In genomic region chr2:156476516-156477206, GRCh38 we compare ENCODE assay signal across 8 cellular contexts. TPM values are rescaled to one million over a fixed set of nuclear protein-coding genes. Genes with fewer than 3 reads are reported as not detected.
DNase-seq lines count a peak whose midpoint lies in the region; ATAC-seq and TF ChIP-seq lines count a peak whose summit lies in the region.

No MANE protein-coding gene starts in this region.

- peaks cover 59 to 81% (median 75%) of the 10 kb centered on the region in 3 donors for H3K4me1 Mint-ChIP-seq in CD8-positive, alpha-beta memory T cell
- H3K4me1 Mint-ChIP-seq in central memory CD8-positive, alpha-beta T cell, result peaks cover 42% of the 10 kb centered on the region

- H3K9me3 ChIP-seq in CD8-positive, alpha-beta memory T cell (ENCODE audit: low read length), result no peaks in the 10 kb centered on the region
- H3K9me3 ChIP-seq in subcutaneous abdominal adipose tissue (ENCODE audit: control insufficient read depth in 5 of 5, low read length in 5 of 5) (no peaks in the 10 kb centered on the region), body of pancreas (no peaks in the 10 kb centered on the region)

- no peaks in the 10 kb centered on the region for H3K4me1 ChIP-seq in CD8-positive, alpha-beta memory T cell (ENCODE audit: insufficient read depth, low read length)
- peaks cover 0 to 8% (median 4%) of the 10 kb centered on the region in 5 donors for H3K4me1 ChIP-seq in subcutaneous abdominal adipose tissue (ENCODE audit: control insufficient read depth in 5 of 5, insufficient read depth in 5 of 5, low read length in 5 of 5)
- peaks cover 16% of the 10 kb centered on the region for H3K4me1 ChIP-seq in body of pancreas

- H3K27me3 ChIP-seq in CD8-positive, alpha-beta memory T cell (ENCODE audit: insufficient read depth, low read length, poor library complexity, severe bottlenecking), result no peaks in the 10 kb centered on the region
- H3K27me3 ChIP-seq in subcutaneous abdominal adipose tissue (ENCODE audit: control insufficient read depth in 5 of 5, insufficient read depth in 4 of 5, low read length in 5 of 5) (no peaks in the 10 kb centered on the region), body of pancreas (no peaks in the 10 kb centered on the region)

- intact Hi-C loops in body of pancreas (cut with DNase I), result no loop called here

- no peaks in the 10 kb centered on the region for H3K9me3 Mint-ChIP-seq in CD8-positive, alpha-beta memory T cell
- no peaks in the 10 kb centered on the region for H3K9me3 Mint-ChIP-seq in central memory CD8-positive, alpha-beta T cell

- H3K27me3 Mint-ChIP-seq in CD8-positive, alpha-beta memory T cell, result no peaks in the 10 kb centered on the region
- H3K27me3 Mint-ChIP-seq in central memory CD8-positive, alpha-beta T cell, result no peaks in the 10 kb centered on the region

- H3K27ac ChIP-seq in CD8-positive, alpha-beta memory T cell (ENCODE audit: low read depth, low read length), result no peak overlapping the region
- peak overlapping the region; percentile 6 for H3K27ac ChIP-seq in subcutaneous abdominal adipose tissue (ENCODE audit: low read depth, low read length)
- H3K27ac ChIP-seq in body of pancreas, result peak overlapping the region in 2 of 4 donors; percentile 22 to 24

- H3K27ac Mint-ChIP-seq in CD8-positive, alpha-beta memory T cell, result peak overlapping the region in 7 of 8 donors; percentile 24 to 86 (median 44)
- peak overlapping the region; percentile 21 for H3K27ac Mint-ChIP-seq in central memory CD8-positive, alpha-beta T cell (ENCODE audit: low read depth)

- H3K9ac ChIP-seq in subcutaneous abdominal adipose tissue (ENCODE audit: low read length in 5 of 5), result no peak overlapping the region

- no peak for TF ChIP-seq POLR2A in body of pancreas (IDR thresholded peaks at IDR 0.05)

- POLR2A ChIA-PET in CD8-positive, alpha-beta memory T cell (lab: Charles Lee), result no interaction called here

- DNase-seq in CD8-positive, alpha-beta memory T cell, result no peak
- no peak for DNase-seq in central memory CD8-positive, alpha-beta T cell (ENCODE audit: low spot score in 2 of 2)
- no peak for DNase-seq in body of pancreas
- no peak for DNase-seq in stimulated activated CD4-positive, alpha-beta T cell treated with anti-CD3 and anti-CD28 coated beads, Interleukin-4, amount 100 ng/mL, for 24 hours
- no peak for DNase-seq in T-helper 9 cell

- CTCF ChIA-PET in CD8-positive, alpha-beta memory T cell (lab: Charles Lee), result no interaction called here

- H3K4me3 Mint-ChIP-seq in CD8-positive, alpha-beta memory T cell, result peak overlapping the region in 6 of 7 donors; percentile 0 to 68 (median 36)
- peak overlapping the region; percentile 19 for H3K4me3 Mint-ChIP-seq in central memory CD8-positive, alpha-beta T cell

- H3K36me3 ChIP-seq in CD8-positive, alpha-beta memory T cell (ENCODE audit: insufficient read depth, low read length), result no peaks in the 10 kb centered on the region
- peaks cover 0 to 5% (median 3%) of the 10 kb centered on the region in 5 donors for H3K36me3 ChIP-seq in subcutaneous abdominal adipose tissue (ENCODE audit: control insufficient read depth in 5 of 5, insufficient read depth in 5 of 5, low read length in 5 of 5)
- H3K36me3 ChIP-seq in body of pancreas (replicated peaks in 1 of 2; ENCODE audit: insufficient read depth in 1 of 2, low read depth in 2 of 2), result no peaks in the 10 kb centered on the region

- no peak overlapping the region for H3K4me3 ChIP-seq in CD8-positive, alpha-beta memory T cell (ENCODE audit: low read length)
- no peak overlapping the region for H3K4me3 ChIP-seq in subcutaneous abdominal adipose tissue (ENCODE audit: low read depth in 1 of 5, low read length in 5 of 5)
- no peak overlapping the region for H3K4me3 ChIP-seq in body of pancreas

- WGBS in body of pancreas, 2 donors, result 67 to 77% methylated on average over 4 of the region's 4 CpGs

- TF ChIP-seq CTCF in body of pancreas (IDR thresholded peaks at IDR 0.05), result no peak

- ATAC-seq in GM21390 (IDR thresholded peaks at IDR 0.05; ENCODE audit: unreplicated experiment), result peak; percentile 73
- ATAC-seq in HG03575 (IDR thresholded peaks at IDR 0.05; ENCODE audit: extremely low read depth, insufficient number of reproducible peaks, low FRiP score, unreplicated experiment), result peak; percentile 36
- ATAC-seq in central memory CD8-positive, alpha-beta T cell (replicated peaks; ENCODE audit: extremely low read depth, poor library complexity, severe bottlenecking), result no peak
- ATAC-seq in body of pancreas, result no peak

- peaks cover 0 to 7% (median 0%) of the 10 kb centered on the region in 3 donors for H3K36me3 Mint-ChIP-seq in CD8-positive, alpha-beta memory T cell
- H3K36me3 Mint-ChIP-seq in central memory CD8-positive, alpha-beta T cell (ENCODE audit: insufficient read depth), result peaks cover 2% of the 10 kb centered on the region

RNA-seq across cellular contexts. Expression of gene GPD2, which starts 40.5 kb away (rescaled TPM):
- 10 to 100 TPM; 38.9 to 44.3 TPM for total RNA-seq in CD8-positive, alpha-beta memory T cell
- polyA plus RNA-seq in CD8-positive, alpha-beta memory T cell, result 10.1 TPM
- total RNA-seq in body of pancreas, result 10 to 100 TPM; 20.5 to 76.8 TPM

Comparison
In these comparisons a context has a peak if more than half of its experiments do, and no peak if none do; other contexts are left out.
1. ATAC-seq: peak in GM21390 (single experiment) and HG03575 (single experiment); none in central memory CD8-positive, alpha-beta T cell (single experiment) and body of pancreas (single experiment).